Comparison of ENCODE assay signal across 24 cellular contexts in genomic region chr10:128203028-128203427, GRCh38.
"Had no signal": no experiment of that assay in that cellular context is flagged by ENCODE, and none has a peak within 500 bp of the region (broad histone marks: within the 10 kb centered on the region; RNA-seq: fewer than 3 reads in every experiment).

No MANE protein-coding gene starts in this region.

- H3K4me3 ChIP-seq: neural progenitor cell, ovary, psoas muscle, right lobe of liver, sigmoid colon, stomach, thoracic aorta, thyroid gland, transverse colon, upper lobe of right lung, uterus had no signal

- DNase-seq: natural killer cell; occipital lobe; ovary; posterior cingulate gyrus; psoas muscle; right cardiac atrium; right lobe of liver; sigmoid colon; small intestine; stimulated activated CD4-positive, alpha-beta T cell treated with anti-CD3 and anti-CD28 coated beads, Interleukin-15, amount 100 ng/mL, for 24 hours; stimulated activated CD4-positive, alpha-beta T cell treated with anti-CD3 and anti-CD28 coated beads, Interleukin-2, amount 100 ng/mL, for 24 hours; stimulated activated CD4-positive, alpha-beta T cell treated with anti-CD3 and anti-CD28 coated beads, Interleukin-2, amount 100 ng/mL, for 48 hours; stimulated activated CD4-positive, alpha-beta T cell treated with anti-CD3 and anti-CD28 coated beads, Interleukin-4, amount 100 ng/mL, for 24 hours; stimulated activated naive B cell treated with anti-CD40 and anti-IgM and Interleukin-4, amounts not matched to agents 10 μg/mL and 1 μg/mL and 100 μg/mL, for 72 hours; stimulated activated naive CD4-positive, alpha-beta T cell treated with Interleukin-2 at 50 U/mL for 16 hours; stomach; thyroid gland; transverse colon; upper lobe of right lung; uterus had no signal

- H3K9me3 ChIP-seq: ovary, psoas muscle, right lobe of liver, sigmoid colon, stomach, thoracic aorta, thyroid gland, transverse colon, upper lobe of right lung, uterus had no signal

- H3K27me3 ChIP-seq: neural progenitor cell, ovary, right lobe of liver, thyroid gland, uterus had no signal

- ATAC-seq: natural killer cell; psoas muscle; right cardiac atrium; stimulated activated effector memory CD8-positive, alpha-beta T cell treated with anti-CD3 and anti-CD28 coated beads, Interleukin-12 subunit alpha, Interleukin-12 subunit beta, amount 100 ng/mL, for 72 hours; stimulated activated naive B cell treated with anti-CD40 and anti-IgM and Interleukin-4, amounts not matched to agents 10 μg/mL and 1 μg/mL and 100 μg/mL, for 72 hours; upper lobe of right lung had no signal

- H3K9ac ChIP-seq: neural progenitor cell, parathyroid adenoma had no signal

- H3K4me2 ChIP-seq: neural progenitor cell had no signal

- H3K27ac ChIP-seq: neural progenitor cell, ovary, parathyroid adenoma, psoas muscle, right lobe of liver, sigmoid colon, stomach, thoracic aorta, thyroid gland, transverse colon, upper lobe of right lung, uterus had no signal

- H3K4me1 ChIP-seq: neural progenitor cell, parathyroid adenoma, psoas muscle, sigmoid colon, stomach, thyroid gland, transverse colon, upper lobe of right lung, uterus had no signal

- H3K36me3 ChIP-seq: neural progenitor cell, ovary, right lobe of liver, sigmoid colon, stomach, thoracic aorta, thyroid gland, transverse colon, upper lobe of right lung, uterus had no signal
